Comparison of ENCODE assay signal across 1 cellular context in the genomic region with DNA sequence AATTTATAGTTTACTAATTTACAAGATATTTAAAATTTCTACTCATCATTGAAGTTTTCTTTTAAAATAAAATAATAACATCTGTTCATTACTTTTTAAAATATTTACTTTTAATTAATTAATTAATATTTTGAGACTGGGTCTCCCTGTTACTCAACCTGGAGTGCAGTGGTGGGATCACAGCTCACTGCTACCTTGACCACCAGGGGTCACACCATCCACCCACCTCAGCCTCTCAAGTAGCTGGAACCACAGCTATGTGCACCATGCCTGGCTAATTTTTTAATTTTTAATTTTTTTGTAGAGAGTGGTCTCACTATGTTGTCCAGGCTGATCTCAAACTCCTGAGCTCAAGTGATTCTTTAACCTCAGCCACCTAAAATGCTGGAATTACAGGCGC.
TF ChIP-seq lines count a peak whose summit lies in the region.

No MANE protein-coding gene starts in this region.

TF ChIP-seq in Ishikawa, 13 proteins besides CTCF, POLR2A, EP300 and RAD21 (continued from another document):
- no peak for TF ChIP-seq TCF12 (IDR thresholded peaks at IDR 0.05; ENCODE audit: low read depth)
- no peak for TF ChIP-seq NFIC (IDR thresholded peaks at IDR 0.05)
- no peak for TF ChIP-seq FOXM1 (IDR thresholded peaks at IDR 0.05; ENCODE audit: borderline replicate concordance, low read depth)
